In genomic region chr1:234607091-234608025, GRCh38 we compare ENCODE assay signal across 8 cellular contexts. TPM values are rescaled to one million over a fixed set of nuclear protein-coding genes. Genes with fewer than 3 reads are reported as not detected.
DNase-seq lines count a peak whose midpoint lies in the region; ATAC-seq, FAIRE-seq and TF ChIP-seq lines count a peak whose summit lies in the region.

No MANE protein-coding gene starts in this region.

- H3K4me1 ChIP-seq in Peyer's patch (peaks cover 0 to 25% (median 12%) of the 10 kb centered on the region in 4 donors), kidney (ENCODE audit: control insufficient read depth in 1 of 2, insufficient read depth in 1 of 2, low read depth in 1 of 2, low read length in 2 of 2) (peaks cover 12 to 15% of the 10 kb centered on the region in 2 donors)

- no peaks in the 10 kb centered on the region for H3K27me3 Mint-ChIP-seq in CD14-positive monocyte (ENCODE audit: low read depth in 3 of 3)

- peaks cover 24% of the 10 kb centered on the region for H3K4me1 Mint-ChIP-seq in CD14-positive monocyte
- peaks cover 58% of the 10 kb centered on the region for H3K4me1 Mint-ChIP-seq in stimulated activated effector memory CD8-positive, alpha-beta T cell treated with anti-CD3 and anti-CD28 coated beads, Interleukin-12 subunit alpha, Interleukin-12 subunit beta, amount 100 ng/mL, for 72 hours

- H3K27me3 ChIP-seq in Peyer's patch = no peaks in the 10 kb centered on the region

- no peak for FAIRE-seq in kidney (lab: Jason Lieb, UNC)

- no peak for TF ChIP-seq CTCF in CD14-positive monocyte (IDR thresholded peaks at IDR 0.05)
- peak in 2 of 6 experiments; percentile 11 to 22 for TF ChIP-seq CTCF in Peyer's patch (IDR thresholded peaks at IDR 0.05)
- peak; percentile 11 for TF ChIP-seq CTCF in kidney (IDR thresholded peaks at IDR 0.05; ENCODE audit: borderline replicate concordance, extremely low read depth, insufficient read depth)

- peaks cover 0 to 7% (median 0%) of the 10 kb centered on the region in 7 donors for H3K9me3 Mint-ChIP-seq in CD14-positive monocyte
- H3K9me3 Mint-ChIP-seq in stimulated activated effector memory CD8-positive, alpha-beta T cell treated with anti-CD3 and anti-CD28 coated beads, Interleukin-12 subunit alpha, Interleukin-12 subunit beta, amount 100 ng/mL, for 72 hours = no peaks in the 10 kb centered on the region

- peak overlapping the region; percentile 78 to 99 for H3K9ac ChIP-seq in kidney (ENCODE audit: low read length in 2 of 2)

- peak overlapping the region; percentile 99 to 100 for H3K4me3 Mint-ChIP-seq in CD14-positive monocyte
- H3K4me3 Mint-ChIP-seq in stimulated activated effector memory CD8-positive, alpha-beta T cell treated with anti-CD3 and anti-CD28 coated beads, Interleukin-12 subunit alpha, Interleukin-12 subunit beta, amount 100 ng/mL, for 72 hours = peak overlapping the region; percentile 95

- H3K9me3 ChIP-seq in Peyer's patch (no peaks in the 10 kb centered on the region), kidney (ENCODE audit: control insufficient read depth in 1 of 2, low read length in 2 of 2) (no peaks in the 10 kb centered on the region)

- H3K27ac ChIP-seq in Peyer's patch (peak overlapping the region; percentile 97 to 100 (median 99)), kidney (ENCODE audit: low read depth in 2 of 2, low read length in 2 of 2) (peak overlapping the region; percentile 100)

- TF ChIP-seq POLR2A in Peyer's patch (IDR thresholded peaks at IDR 0.05) = no peak

- H3K36me3 Mint-ChIP-seq in CD14-positive monocyte = peaks cover 56 to 57% of the 10 kb centered on the region in 2 donors
- H3K36me3 Mint-ChIP-seq in stimulated activated effector memory CD8-positive, alpha-beta T cell treated with anti-CD3 and anti-CD28 coated beads, Interleukin-12 subunit alpha, Interleukin-12 subunit beta, amount 100 ng/mL, for 72 hours = peaks cover 89% of the 10 kb centered on the region

- no peak for ATAC-seq in stimulated activated effector memory CD8-positive, alpha-beta T cell treated with anti-CD3 and anti-CD28 coated beads, Interleukin-12 subunit alpha, Interleukin-12 subunit beta, amount 100 ng/mL, for 72 hours
- ATAC-seq in HG03095 (IDR thresholded peaks at IDR 0.05; ENCODE audit: unreplicated experiment) = no peak

- DNase-seq in CD14-positive monocyte (ENCODE audit: low spot score) (peak; percentile 69), HK-2 (ENCODE audit: unreplicated experiment) (peak; percentile 41), Peyer's patch (peak; percentile 36 to 69 (median 57)), astrocyte of the hippocampus (ENCODE audit: low read depth, low spot score) (peak; percentile 66), kidney (peak; percentile 75), cortex of kidney (lab: John Stamatoyannopoulos, UW) (no peak)
- DNase-seq in stimulated activated effector memory CD8-positive, alpha-beta T cell treated with anti-CD3 and anti-CD28 coated beads, Interleukin-12 subunit alpha, Interleukin-12 subunit beta, amount 100 ng/mL, for 72 hours (ENCODE audit: low spot score in 2 of 2) = peak in 1 of 2 donors; percentile 72

- H3K36me3 ChIP-seq in Peyer's patch (peaks cover 0 to 24% (median 0%) of the 10 kb centered on the region in 3 donors), kidney (ENCODE audit: control insufficient read depth in 1 of 2, insufficient read depth in 2 of 2, low read length in 2 of 2) (peaks cover 7 to 42% of the 10 kb centered on the region in 2 donors)

- intact Hi-C loops in CD14-positive monocyte (cut with micrococcal nuclease) = loop anchor here (5.0 to 10.0 kb wide), 2 partner anchors 283 to 375 kb away; no protein-coding TSS in a partner anchor
- intact Hi-C loops in kidney (cut with DNase I) = loop anchor here (10.0 kb wide), 1 partner anchor 477 kb away; no protein-coding TSS in a partner anchor

- peak overlapping the region; percentile 97 to 100 (median 98) for H3K27ac Mint-ChIP-seq in CD14-positive monocyte
- peak overlapping the region; percentile 97 for H3K27ac Mint-ChIP-seq in stimulated activated effector memory CD8-positive, alpha-beta T cell treated with anti-CD3 and anti-CD28 coated beads, Interleukin-12 subunit alpha, Interleukin-12 subunit beta, amount 100 ng/mL, for 72 hours

- peak overlapping the region; percentile 70 to 89 (median 86) for H3K4me3 ChIP-seq in Peyer's patch
- peak overlapping the region; percentile 77 to 92 for H3K4me3 ChIP-seq in kidney (ENCODE audit: low read length in 2 of 2)

RNA-seq across cellular contexts. Expression of gene IRF2BP2, which starts 2.6 kb away (rescaled TPM):
- polyA plus RNA-seq in CD14-positive monocyte (10 to 100 TPM; 22.4 to 22.6 TPM), kidney (ENCODE audit: insufficient read depth, low read depth, low replicate concordance) (53.8 TPM)
- total RNA-seq in Peyer's patch (10 to 100 TPM; 73.4 to 99.6 (median 86.5) TPM), kidney (130 TPM)
